Comparison of ENCODE assay signal across 8 cellular contexts in genomic region chr15:32342784-32343199, GRCh38.
DNase-seq lines count a peak whose midpoint lies in the region; ATAC-seq and TF ChIP-seq lines count a peak whose summit lies in the region.
"Not testable (repeated sequence)": the region's sequence is repeated elsewhere in the genome, so short reads cannot be mapped to it uniquely, and the experiment has no call there.

No MANE protein-coding gene starts in this region.

- H2AFZ ChIP-seq in PC-3 (ENCODE audit: low read length); mesenchymal stem cell (ENCODE audit: low read depth, low read length): not testable (repeated sequence)

- WGBS in mesenchymal stem cell, result no CpG with 5 or more reads among the region's 29 CpGs

- not testable (repeated sequence) for H3K79me1 ChIP-seq in mesenchymal stem cell (replicated peaks; ENCODE audit: low read length, poor library complexity, severe bottlenecking)

- H3K4me3 Mint-ChIP-seq in activated CD8-positive, alpha-beta T cell treated with anti-CD3 and anti-CD28 coated beads, Interleukin-2, amount 10 ng/mL, durations not matched to agents 7 days and 5 days, result not testable (repeated sequence)

- not testable (repeated sequence) for H3K4me1 Mint-ChIP-seq in activated CD8-positive, alpha-beta T cell treated with anti-CD3 and anti-CD28 coated beads, Interleukin-2, amount 10 ng/mL, durations not matched to agents 7 days and 5 days (ENCODE audit: low read depth)

- not testable (repeated sequence) for TF ChIP-seq CTCF in PC-3 (conservative IDR thresholded peaks at IDR 0.05; ENCODE audit: low read depth, low read length); breast epithelium (IDR thresholded peaks at IDR 0.05); left ventricle myocardium inferior (IDR thresholded peaks at IDR 0.05; ENCODE audit: borderline replicate concordance); upper lobe of right lung (IDR thresholded peaks at IDR 0.05)

- H2AK5ac ChIP-seq in mesenchymal stem cell (ENCODE audit: low read length, severe bottlenecking), result not testable (repeated sequence)

- not testable (repeated sequence) for H4K20me1 ChIP-seq in PC-3 (ENCODE audit: low read length)

- H3K27ac Mint-ChIP-seq in activated CD8-positive, alpha-beta T cell treated with anti-CD3 and anti-CD28 coated beads, Interleukin-2, amount 10 ng/mL, durations not matched to agents 7 days and 5 days, result not testable (repeated sequence)

- H3K79me2 ChIP-seq in PC-3 (ENCODE audit: low read length), result not testable (repeated sequence)

- not testable (repeated sequence) for H3K36me3 Mint-ChIP-seq in activated CD8-positive, alpha-beta T cell treated with anti-CD3 and anti-CD28 coated beads, Interleukin-2, amount 10 ng/mL, durations not matched to agents 7 days and 5 days (ENCODE audit: low read depth)

- H2BK15ac ChIP-seq in mesenchymal stem cell (ENCODE audit: low read depth, poor library complexity, severe bottlenecking), result not testable (repeated sequence)

- not testable (repeated sequence) for H3K27ac ChIP-seq in PC-3 (ENCODE audit: low read length); breast epithelium; left ventricle myocardium inferior (replicated peaks); mesenchymal stem cell (ENCODE audit: low read length, poor library complexity, severe bottlenecking); upper lobe of right lung

- not testable (repeated sequence) for H3K27me3 ChIP-seq in PC-3 (ENCODE audit: low read length); breast epithelium; left ventricle myocardium inferior (ENCODE audit: low read depth); mesenchymal stem cell (ENCODE audit: control insufficient read depth in 1 of 2, insufficient read depth in 1 of 2, low read length in 2 of 2); upper lobe of right lung

- not testable (repeated sequence) for H3K4me1 ChIP-seq in PC-3 (ENCODE audit: insufficient read depth, low read length); breast epithelium; left ventricle myocardium inferior; mesenchymal stem cell (ENCODE audit: control insufficient read depth, insufficient read depth, low read depth, low read length); upper lobe of right lung

- not testable (repeated sequence) for H3K4me2 ChIP-seq in PC-3 (ENCODE audit: low read length)
- peak overlapping the region; percentile 58 for H3K4me2 ChIP-seq in mesenchymal stem cell (ENCODE audit: low read length, poor library complexity, severe bottlenecking)

- not testable (repeated sequence) for BruUV-seq in PC-3 (replicated peaks; lab: Mats Ljungman, UMichigan)

- not testable (repeated sequence) for H3K4me3 ChIP-seq in PC-3 (ENCODE audit: low read length)
- H3K4me3 ChIP-seq in breast epithelium, result peak overlapping the region in 2 of 3 donors; percentile 48 to 62
- peak overlapping the region; percentile 47 for H3K4me3 ChIP-seq in left ventricle myocardium inferior
- peak overlapping the region in 1 of 2 experiments; percentile 42 for H3K4me3 ChIP-seq in mesenchymal stem cell (ENCODE audit: insufficient read depth in 1 of 2, low read depth in 1 of 2, low read length in 2 of 2)
- H3K4me3 ChIP-seq in upper lobe of right lung, result peak overlapping the region; percentile 25

- H4K8ac ChIP-seq in mesenchymal stem cell (ENCODE audit: low read length), result not testable (repeated sequence)

- peak; percentile 50 for ATAC-seq in PC-3
- ATAC-seq in activated CD8-positive, alpha-beta T cell treated with anti-CD3 and anti-CD28 coated beads, Interleukin-2, amount 10 ng/mL, durations not matched to agents 7 days and 5 days, result peak; percentile 27
- ATAC-seq in sciatic nerve, result peak; percentile 49
- peak; percentile 24 for ATAC-seq in upper lobe of right lung

- not testable (repeated sequence) for H3K9me2 ChIP-seq in PC-3 (replicated peaks; ENCODE audit: low read length)

- not testable (repeated sequence) for H3K4ac ChIP-seq in mesenchymal stem cell (ENCODE audit: low read depth in 1 of 2, low read length in 2 of 2)

- intact Hi-C loops in PC-3 (cut with micrococcal nuclease); breast epithelium (cut with DNase I; ENCODE audit: low total_unique reads); left ventricle myocardium inferior (cut with micrococcal nuclease); sciatic nerve (cut with DNase I); upper lobe of right lung (cut with DNase I): not testable (repeated sequence)

- H2BK12ac ChIP-seq in mesenchymal stem cell (ENCODE audit: low read length in 2 of 2), result not testable (repeated sequence)

- not testable (repeated sequence) for H3K27me3 Mint-ChIP-seq in activated CD8-positive, alpha-beta T cell treated with anti-CD3 and anti-CD28 coated beads, Interleukin-2, amount 10 ng/mL, durations not matched to agents 7 days and 5 days (ENCODE audit: low read depth)

- not testable (repeated sequence) for H4K91ac ChIP-seq in mesenchymal stem cell (ENCODE audit: low read length)

- H2BK120ac ChIP-seq in mesenchymal stem cell (ENCODE audit: low read depth, low read length), result not testable (repeated sequence)

- DNase-seq in H4 (ENCODE audit: low spot score) (peak; percentile 11), mesenchymal stem cell (peak; percentile 5), upper lobe of right lung (peak; percentile 54)
- not testable (repeated sequence) for DNase-seq in PC-3; activated CD8-positive, alpha-beta T cell treated with anti-CD3 and anti-CD28 coated beads, Interleukin-2, amount 10 ng/mL, durations not matched to agents 7 days and 5 days; breast epithelium (ENCODE audit: low spot score in 2 of 2); left ventricle myocardium inferior; sciatic nerve (ENCODE audit: low spot score)

- H3K9me3 Mint-ChIP-seq in activated CD8-positive, alpha-beta T cell treated with anti-CD3 and anti-CD28 coated beads, Interleukin-2, amount 10 ng/mL, durations not matched to agents 7 days and 5 days (ENCODE audit: insufficient read depth), result not testable (repeated sequence)

- not testable (repeated sequence) for H3K23ac ChIP-seq in mesenchymal stem cell (ENCODE audit: low read length in 2 of 2)

- H2BK5ac ChIP-seq in mesenchymal stem cell (ENCODE audit: low read depth, low read length, poor library complexity, severe bottlenecking), result not testable (repeated sequence)

- not testable (repeated sequence) for H3K36me3 ChIP-seq in PC-3 (ENCODE audit: low read depth, low read length); breast epithelium; left ventricle myocardium inferior; mesenchymal stem cell (ENCODE audit: control insufficient read depth in 1 of 2, insufficient read depth in 2 of 2, low read depth in 1 of 2, low read length in 2 of 2); upper lobe of right lung

- not testable (repeated sequence) for H3K9ac ChIP-seq in PC-3 (ENCODE audit: low read length); mesenchymal stem cell (ENCODE audit: low read length)

- POLR2A ChIA-PET in PC-3 (lab: Charles Lee; ENCODE audit: unreplicated experiment); activated CD8-positive, alpha-beta T cell treated with anti-CD3 and anti-CD28 coated beads, Interleukin-2, amount 10 ng/mL, durations not matched to agents 7 days and 5 days (lab: Charles Lee): not testable (repeated sequence)

- H3F3A ChIP-seq in PC-3 (ENCODE audit: low read length, unreplicated experiment), result not testable (repeated sequence)

- not testable (repeated sequence) for TF ChIP-seq POLR2A in breast epithelium (IDR thresholded peaks at IDR 0.05)

- CTCF ChIA-PET in PC-3 (lab: Charles Lee); activated CD8-positive, alpha-beta T cell treated with anti-CD3 and anti-CD28 coated beads, Interleukin-2, amount 10 ng/mL, durations not matched to agents 7 days and 5 days (lab: Charles Lee): not testable (repeated sequence)

- H3K9me3 ChIP-seq in PC-3 (ENCODE audit: low read length); breast epithelium; left ventricle myocardium inferior (replicated peaks); mesenchymal stem cell (ENCODE audit: control insufficient read depth, low read length); upper lobe of right lung: not testable (repeated sequence)

- not testable (repeated sequence) for H3K18ac ChIP-seq in mesenchymal stem cell (ENCODE audit: low read depth in 1 of 2, low read length in 2 of 2)

- H3K14ac ChIP-seq in mesenchymal stem cell (ENCODE audit: low read length in 2 of 2), result not testable (repeated sequence)
